ENCODE assay signal across 24 cellular contexts in genomic region chr10:644943-645334, GRCh38.
"Had no signal": no experiment of that assay in that cellular context is flagged by ENCODE, and none has a peak within 500 bp of the region (broad histone marks: within the 10 kb centered on the region; RNA-seq: fewer than 3 reads in every experiment).

No MANE protein-coding gene starts in this region.

- H2AFZ ChIP-seq: hepatocyte had no signal

- H3K4me3 Mint-ChIP-seq: naive thymus-derived CD4-positive, alpha-beta T cell; natural killer cell treated with Interleukin-12 subunit alpha and Interleukin-12 subunit beta and Interleukin-15 and Interleukin-18, amount 100 ng/mL, for 72 hours; stimulated activated memory B cell treated with anti-CD40 and anti-IgM and Interleukin-4, amounts not matched to agents 10 μg/mL and 1 μg/mL and 100 μg/mL, for 72 hours; stimulated activated naive CD8-positive, alpha-beta T cell treated with anti-CD3 and anti-CD28 coated beads, Interleukin-15, amount 100 ng/mL, for 72 hours had no signal

- H3K4me2 ChIP-seq: hepatocyte, smooth muscle cell had no signal

- H3K36me3 Mint-ChIP-seq: natural killer cell treated with Interleukin-12 subunit alpha and Interleukin-12 subunit beta and Interleukin-15 and Interleukin-18, amount 100 ng/mL, for 72 hours; stimulated activated memory B cell treated with anti-CD40 and anti-IgM and Interleukin-4, amounts not matched to agents 10 μg/mL and 1 μg/mL and 100 μg/mL, for 72 hours had no signal

- FAIRE-seq: urothelium cell line had no signal

- H3K27ac Mint-ChIP-seq: naive thymus-derived CD4-positive, alpha-beta T cell; natural killer cell treated with Interleukin-12 subunit alpha and Interleukin-12 subunit beta and Interleukin-15 and Interleukin-18, amount 100 ng/mL, for 72 hours; stimulated activated memory B cell treated with anti-CD40 and anti-IgM and Interleukin-4, amounts not matched to agents 10 μg/mL and 1 μg/mL and 100 μg/mL, for 72 hours; stimulated activated naive CD8-positive, alpha-beta T cell treated with anti-CD3 and anti-CD28 coated beads, Interleukin-15, amount 100 ng/mL, for 72 hours had no signal

- H3K9me3 Mint-ChIP-seq: natural killer cell treated with Interleukin-12 subunit alpha and Interleukin-12 subunit beta and Interleukin-15 and Interleukin-18, amount 100 ng/mL, for 72 hours; stimulated activated naive CD8-positive, alpha-beta T cell treated with anti-CD3 and anti-CD28 coated beads, Interleukin-15, amount 100 ng/mL, for 72 hours had no signal

- H3K4me3 ChIP-seq: heart right ventricle, hepatocyte, left ventricle myocardium inferior, lung, mucosa of descending colon, ovary, right atrium auricular region, smooth muscle cell, tibial nerve, upper lobe of right lung had no signal

- H3K27me3 Mint-ChIP-seq: progenitor cell of endocrine pancreas; stimulated activated naive CD8-positive, alpha-beta T cell treated with anti-CD3 and anti-CD28 coated beads, Interleukin-15, amount 100 ng/mL, for 72 hours had no signal

- H3K27me3 ChIP-seq: heart right ventricle, hepatocyte, ovary, right atrium auricular region, tibial nerve, upper lobe of right lung had no signal

- H3K36me3 ChIP-seq: ovary, right atrium auricular region, upper lobe of right lung had no signal

- ATAC-seq: heart right ventricle; mucosa of descending colon; natural killer cell treated with Interleukin-12 subunit alpha and Interleukin-12 subunit beta and Interleukin-15 and Interleukin-18, amount 100 ng/mL, for 72 hours; stimulated activated memory B cell treated with anti-CD40 and anti-IgM and Interleukin-4, amounts not matched to agents 10 μg/mL and 1 μg/mL and 100 μg/mL, for 72 hours; stimulated activated naive CD8-positive, alpha-beta T cell treated with anti-CD3 and anti-CD28 coated beads, Interleukin-15, amount 100 ng/mL, for 72 hours; upper lobe of right lung had no signal

- H3K4me1 Mint-ChIP-seq: naive thymus-derived CD4-positive, alpha-beta T cell; stimulated activated memory B cell treated with anti-CD40 and anti-IgM and Interleukin-4, amounts not matched to agents 10 μg/mL and 1 μg/mL and 100 μg/mL, for 72 hours; stimulated activated naive CD8-positive, alpha-beta T cell treated with anti-CD3 and anti-CD28 coated beads, Interleukin-15, amount 100 ng/mL, for 72 hours had no signal

- DNase-seq: heart right ventricle; left ventricle myocardium inferior; mesendoderm; midbrain; naive thymus-derived CD4-positive, alpha-beta T cell; stimulated activated CD4-positive, alpha-beta T cell treated with anti-CD3 and anti-CD28 coated beads, Interleukin-1b, Interleukin-23, amount 100 ng/mL, for 48 hours; stimulated activated CD4-positive, alpha-beta T cell treated with anti-CD3 and anti-CD28 coated beads, Interleukin-2, amount 100 ng/mL, for 48 hours; stimulated activated CD4-positive, alpha-beta T cell treated with anti-CD3 and anti-CD28 coated beads, Interleukin-4, amount 100 ng/mL, for 4 hours; stimulated activated CD8-positive, alpha-beta memory T cell treated with anti-CD3 and anti-CD28 coated beads, Interleukin-4, amount 100 ng/mL, for 48 hours; stimulated activated naive CD4-positive, alpha-beta T cell treated with Interleukin-2 at 50 U/mL for 16 hours; stimulated activated naive CD8-positive, alpha-beta T cell treated with anti-CD3 and anti-CD28 coated beads, Interleukin-15, amount 100 ng/mL, for 72 hours; substantia nigra had no signal

- H3K27ac ChIP-seq: heart right ventricle, left ventricle myocardium inferior, ovary, right atrium auricular region, tibial nerve, upper lobe of right lung had no signal

- H3K9me3 ChIP-seq: upper lobe of right lung had no signal
